Comparison of ENCODE assay signal across 1 cellular context in the genomic region with DNA sequence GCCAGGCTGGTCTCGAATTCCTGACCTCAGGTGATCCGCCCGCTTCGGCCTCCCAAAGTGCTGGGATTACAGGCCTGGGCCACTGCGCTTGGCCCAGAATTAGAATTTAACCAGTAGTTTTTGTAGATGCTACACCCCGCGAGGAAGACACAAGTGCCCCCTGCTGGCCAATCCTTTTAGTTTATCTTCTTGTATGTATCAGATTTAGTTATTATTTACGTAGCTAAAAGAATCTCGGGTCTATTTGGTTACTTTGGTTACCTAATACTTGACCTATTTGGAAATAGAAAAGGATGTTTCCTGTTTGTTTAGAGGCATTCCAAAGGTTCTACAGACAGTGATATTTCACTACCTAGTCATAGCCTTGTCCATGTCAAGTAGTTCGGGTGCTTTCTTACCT.
TF ChIP-seq lines count a peak whose summit lies in the region.

No MANE protein-coding gene starts in this region.

TF ChIP-seq in WTC11, 78 proteins besides CTCF, POLR2A, EP300 and RAD21 (continued from another document):
- no peak for TF ChIP-seq PRDM15 (CRISPR knock-in tag; IDR thresholded peaks at IDR 0.05)
- TF ChIP-seq TP53 (CRISPR knock-in tag; IDR thresholded peaks at IDR 0.05): no peak
- TF ChIP-seq, protein P1, sequence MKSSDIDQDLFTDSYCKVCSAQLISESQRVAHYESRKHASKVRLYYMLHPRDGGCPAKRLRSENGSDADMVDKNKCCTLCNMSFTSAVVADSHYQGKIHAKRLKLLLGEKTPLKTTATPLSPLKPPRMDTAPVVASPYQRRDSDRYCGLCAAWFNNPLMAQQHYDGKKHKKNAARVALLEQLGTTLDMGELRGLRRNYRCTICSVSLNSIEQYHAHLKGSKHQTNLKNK (CRISPR knock-in tag; IDR thresholded peaks at IDR 0.05): no peak
- TF ChIP-seq RELA (CRISPR knock-in tag; IDR thresholded peaks at IDR 0.05; ENCODE audit: borderline replicate concordance): no peak
- TF ChIP-seq, protein P2, sequence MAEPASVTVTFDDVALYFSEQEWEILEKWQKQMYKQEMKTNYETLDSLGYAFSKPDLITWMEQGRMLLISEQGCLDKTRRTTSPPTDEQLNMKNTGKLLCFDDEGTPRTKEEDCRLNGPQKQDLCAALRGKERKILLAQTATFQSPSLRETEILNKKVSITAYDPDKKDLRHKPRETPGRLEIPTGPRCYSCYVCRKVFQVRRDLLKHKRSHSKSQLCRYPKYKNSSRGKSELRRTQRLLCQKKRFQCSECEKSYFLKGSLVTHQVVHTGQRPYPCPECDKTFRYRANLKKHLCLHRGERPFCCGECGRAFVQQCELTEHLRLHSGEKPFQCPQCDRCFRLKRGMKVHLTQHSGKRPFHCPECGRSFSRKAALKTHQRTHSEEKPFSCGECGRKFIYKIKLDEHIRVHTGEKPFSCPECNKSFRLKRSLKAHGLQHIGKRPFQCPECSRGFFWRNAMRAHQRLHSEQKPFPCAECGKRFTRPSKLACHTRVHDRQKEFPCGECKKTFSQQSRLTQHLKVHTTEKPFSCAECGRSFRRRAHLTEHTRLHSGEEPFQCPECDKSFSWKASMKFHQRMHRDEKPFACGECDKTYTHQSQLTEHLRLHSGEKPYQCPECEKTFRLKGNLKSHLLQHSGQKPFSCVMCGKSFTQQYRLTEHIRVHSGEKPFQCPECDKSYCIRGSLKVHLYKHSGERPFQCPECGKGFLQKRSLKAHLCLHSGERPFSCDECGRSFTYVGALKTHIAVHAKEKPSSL (CRISPR knock-in tag; conservative IDR thresholded peaks at IDR 0.05): no peak
- TF ChIP-seq ELF4 (CRISPR knock-in tag; IDR thresholded peaks at IDR 0.05; ENCODE audit: low read depth): no peak
- TF ChIP-seq ZNF263 (CRISPR knock-in tag; IDR thresholded peaks at IDR 0.05; ENCODE audit: low read depth): no peak
- no peak for TF ChIP-seq ZNF512 (CRISPR knock-in tag; IDR thresholded peaks at IDR 0.05; ENCODE audit: borderline replicate concordance)
- TF ChIP-seq NFYB (CRISPR knock-in tag; conservative IDR thresholded peaks at IDR 0.05; ENCODE audit: low read depth): no peak
- TF ChIP-seq HMGA2 (CRISPR knock-in tag; IDR thresholded peaks at IDR 0.05): no peak
- TF ChIP-seq CREB1 (CRISPR knock-in tag; IDR thresholded peaks at IDR 0.05): no peak
- TF ChIP-seq, protein P3, sequence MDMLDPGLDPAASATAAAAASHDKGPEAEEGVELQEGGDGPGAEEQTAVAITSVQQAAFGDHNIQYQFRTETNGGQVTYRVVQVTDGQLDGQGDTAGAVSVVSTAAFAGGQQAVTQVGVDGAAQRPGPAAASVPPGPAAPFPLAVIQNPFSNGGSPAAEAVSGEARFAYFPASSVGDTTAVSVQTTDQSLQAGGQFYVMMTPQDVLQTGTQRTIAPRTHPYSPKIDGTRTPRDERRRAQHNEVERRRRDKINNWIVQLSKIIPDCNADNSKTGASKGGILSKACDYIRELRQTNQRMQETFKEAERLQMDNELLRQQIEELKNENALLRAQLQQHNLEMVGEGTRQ (CRISPR knock-in tag; IDR thresholded peaks at IDR 0.05): no peak
